17 cellular contexts compared by ENCODE assay signal in genomic region chr3:126314305-126315082, GRCh38. TPM values are rescaled to one million over a fixed set of nuclear protein-coding genes. Genes with fewer than 3 reads are reported as not detected.
"Had no signal": no experiment of that assay in that cellular context is flagged by ENCODE, and none has a peak within 500 bp of the region (broad histone marks: within the 10 kb centered on the region; RNA-seq: fewer than 3 reads in every experiment).

No MANE protein-coding gene starts in this region.

- H3K36me3 Mint-ChIP-seq: activated naive CD8-positive, alpha-beta T cell treated with anti-CD3 and anti-CD28 coated beads, Interleukin-2, amount 10 ng/mL, durations not matched to agents 7 days and 5 days; immature natural killer cell; stimulated activated naive B cell treated with anti-CD40 and anti-IgM and Interleukin-4, amounts not matched to agents 10 μg/mL and 1 μg/mL and 100 μg/mL, for 72 hours had no signal

- H3K27ac ChIP-seq: breast epithelium, dorsolateral prefrontal cortex, transverse colon had no signal

- H3K27ac Mint-ChIP-seq: activated naive CD8-positive, alpha-beta T cell treated with anti-CD3 and anti-CD28 coated beads, Interleukin-2, amount 10 ng/mL, durations not matched to agents 7 days and 5 days; activated T-cell treated with anti-CD3 and anti-CD28 coated beads, Interleukin-2, amount 50 U/mL, for 24 hours; immature natural killer cell; stimulated activated naive B cell treated with anti-CD40 and anti-IgM and Interleukin-4, amounts not matched to agents 10 μg/mL and 1 μg/mL and 100 μg/mL, for 72 hours; T-helper 1 cell treated with Interleukin-12 subunit alpha and Interleukin-12 subunit beta and Interleukin-4 antibody, amounts not matched to agents 30 μg/mL and 1 μg/mL, for 36 hours; WTC11 had no signal

- H3K27me3 ChIP-seq: breast epithelium, dorsolateral prefrontal cortex, transverse colon had no signal

- H3K4me1 Mint-ChIP-seq: activated naive CD8-positive, alpha-beta T cell treated with anti-CD3 and anti-CD28 coated beads, Interleukin-2, amount 10 ng/mL, durations not matched to agents 7 days and 5 days; immature natural killer cell; neural crest cell; stimulated activated naive B cell treated with anti-CD40 and anti-IgM and Interleukin-4, amounts not matched to agents 10 μg/mL and 1 μg/mL and 100 μg/mL, for 72 hours had no signal

- H3K4me3 Mint-ChIP-seq: activated naive CD8-positive, alpha-beta T cell treated with anti-CD3 and anti-CD28 coated beads, Interleukin-2, amount 10 ng/mL, durations not matched to agents 7 days and 5 days; activated T-cell treated with anti-CD3 and anti-CD28 coated beads, Interleukin-2, amount 50 U/mL, for 24 hours; immature natural killer cell; neural crest cell; stimulated activated naive B cell treated with anti-CD40 and anti-IgM and Interleukin-4, amounts not matched to agents 10 μg/mL and 1 μg/mL and 100 μg/mL, for 72 hours; T-helper 1 cell treated with Interleukin-12 subunit alpha and Interleukin-12 subunit beta and Interleukin-4 antibody, amounts not matched to agents 30 μg/mL and 1 μg/mL, for 36 hours; WTC11 had no signal

- H3K36me3 ChIP-seq: breast epithelium, transverse colon had no signal

- DNase-seq: activated CD4-positive, alpha-beta T cell treated with anti-CD3 and anti-CD28 coated beads, Interleukin-2, amount 50 U/mL, for 1 hour; activated gamma-delta T cell treated with Interleukin-2 at 50 U/mL for 16 hours; activated naive CD8-positive, alpha-beta T cell treated with anti-CD3 and anti-CD28 coated beads, Interleukin-2, amount 10 ng/mL, durations not matched to agents 7 days and 5 days; activated T-cell treated with anti-CD3 and anti-CD28 coated beads, Interleukin-2, amount 50 U/mL, for 24 hours; aorta; immature natural killer cell; left colon; mesenchymal stem cell; stimulated activated CD4-positive, alpha-beta T cell treated with anti-CD3 and anti-CD28 coated beads, Interleukin-2, amount 100 ng/mL, for 24 hours; stimulated activated naive B cell treated with anti-CD40 and anti-IgM and Interleukin-4, amounts not matched to agents 10 μg/mL and 1 μg/mL and 100 μg/mL, for 72 hours; transverse colon had no signal

- H3K27me3 Mint-ChIP-seq: activated T-cell treated with anti-CD3 and anti-CD28 coated beads, Interleukin-2, amount 50 U/mL, for 24 hours; stimulated activated naive B cell treated with anti-CD40 and anti-IgM and Interleukin-4, amounts not matched to agents 10 μg/mL and 1 μg/mL and 100 μg/mL, for 72 hours had no signal

- H3K4me1 ChIP-seq: breast epithelium had no signal

- H3K9me3 ChIP-seq: transverse colon had no signal

- H3K9me3 Mint-ChIP-seq: activated naive CD8-positive, alpha-beta T cell treated with anti-CD3 and anti-CD28 coated beads, Interleukin-2, amount 10 ng/mL, durations not matched to agents 7 days and 5 days; activated T-cell treated with anti-CD3 and anti-CD28 coated beads, Interleukin-2, amount 50 U/mL, for 24 hours; T-helper 1 cell treated with Interleukin-12 subunit alpha and Interleukin-12 subunit beta and Interleukin-4 antibody, amounts not matched to agents 30 μg/mL and 1 μg/mL, for 36 hours had no signal

- ATAC-seq: esophagus mucosa; stimulated activated naive B cell treated with anti-CD40 and anti-IgM and Interleukin-4, amounts not matched to agents 10 μg/mL and 1 μg/mL and 100 μg/mL, for 72 hours had no signal

- H3K4me3 ChIP-seq: breast epithelium, dorsolateral prefrontal cortex, transverse colon had no signal

RNA-seq across cellular contexts. Expression of gene KLF15, which starts 42.7 kb away (rescaled TPM):
- polyA plus RNA-seq: immature natural killer cell had no signal
